19 cellular contexts compared by ENCODE assay signal in genomic region chr13:31814523-31814922, GRCh38.
"Had no signal": no experiment of that assay in that cellular context is flagged by ENCODE, and none has a peak within 500 bp of the region (broad histone marks: within the 10 kb centered on the region; RNA-seq: fewer than 3 reads in every experiment).

No MANE protein-coding gene starts in this region.

- DNase-seq: activated CD4-positive, CD25-positive, alpha-beta regulatory T cell treated with anti-CD3 and anti-CD28 coated beads, Interleukin-2, amount 50 U/mL, for 72 hours; activated CD8-positive, alpha-beta memory T cell treated with anti-CD3 and anti-CD28 coated beads for 24 hours; activated CD8-positive, alpha-beta memory T cell treated with anti-CD3 and anti-CD28 coated beads, Interleukin-2, amount 50 U/mL, for 4 hours; activated naive CD4-positive, alpha-beta T cell treated with anti-CD3 and anti-CD28 coated beads for 36 hours; activated T-cell treated with anti-CD3 and anti-CD28 coated beads, Interleukin-2, amount 50 U/mL, for 4 hours; amygdala; colonic mucosa; heart left ventricle; islet precursor cell; left cardiac atrium; nephron progenitor cell; pancreas; psoas muscle; spleen; stimulated activated CD4-positive, alpha-beta T cell treated with anti-CD3 and anti-CD28 coated beads, Interleukin-4, amount 100 ng/mL, for 1 hour; stimulated activated naive CD4-positive, alpha-beta T cell treated with Interleukin-2 at 50 U/mL for 16 hours; WERI-Rb-1 had no signal

- H3K27me3 ChIP-seq: colonic mucosa, heart left ventricle, pancreas, right atrium auricular region, spleen had no signal

- H3K9me3 ChIP-seq: colonic mucosa, pancreas had no signal

- ATAC-seq: activated T-cell treated with anti-CD3 and anti-CD28 coated beads, Interleukin-2, amount 50 U/mL, for 4 hours; heart left ventricle; left cardiac atrium; pancreas; psoas muscle had no signal

- H3K27ac ChIP-seq: colonic mucosa, heart left ventricle, pancreas, psoas muscle, right atrium auricular region, spleen, thoracic aorta, WERI-Rb-1 had no signal

- H3K4me1 ChIP-seq: colonic mucosa, heart left ventricle, pancreas, psoas muscle, right atrium auricular region, spleen had no signal

- H3K4me3 ChIP-seq: colonic mucosa, heart left ventricle, pancreas, psoas muscle, right atrium auricular region, spleen, thoracic aorta had no signal

- H3K36me3 ChIP-seq: colonic mucosa, heart left ventricle, pancreas, right atrium auricular region, spleen, thoracic aorta, WERI-Rb-1 had no signal
